In genomic region chr7:46033592-46033991, GRCh38 we compare ENCODE assay signal across 1 cellular context.
TF ChIP-seq lines count a peak whose summit lies in the region.

No MANE protein-coding gene starts in this region.

TF ChIP-seq in A549, 52 proteins besides CTCF, POLR2A, EP300 and RAD21:
- TF ChIP-seq KDM1A (IDR thresholded peaks at IDR 0.05; ENCODE audit: low read depth) (no peak), RFX5 (IDR thresholded peaks at IDR 0.05) (no peak), FOSL2 (IDR thresholded peaks at IDR 0.05) (no peak), FOSL2 (CRISPR knock-in tag; IDR thresholded peaks at IDR 0.05) (no peak), CBX2 (IDR thresholded peaks at IDR 0.05; ENCODE audit: borderline replicate concordance, low read depth) (no peak), JUNB (IDR thresholded peaks at IDR 0.05) (no peak), HMGXB4 (CRISPR knock-in tag; IDR thresholded peaks at IDR 0.05; ENCODE audit: borderline replicate concordance) (no peak), HES2 (IDR thresholded peaks at IDR 0.05) (no peak), ZFP36 (IDR thresholded peaks at IDR 0.05; ENCODE audit: borderline replicate concordance, partially characterized antibody) (no peak), EHF (CRISPR knock-in tag; IDR thresholded peaks at IDR 0.05) (no peak), NPAS2 (CRISPR knock-in tag; IDR thresholded peaks at IDR 0.05; ENCODE audit: borderline replicate concordance) (no peak), BHLHE40 (IDR thresholded peaks at IDR 0.05; ENCODE audit: low read depth, low read length) (no peak), HEYL (CRISPR knock-in tag; IDR thresholded peaks at IDR 0.05) (no peak)
